Comparison of ENCODE assay signal across 8 cellular contexts in genomic region chr7:134724606-134725005, GRCh38. TPM values are rescaled to one million over a fixed set of nuclear protein-coding genes. Genes with fewer than 3 reads are reported as not detected.
DNase-seq lines count a peak whose midpoint lies in the region; ATAC-seq, FAIRE-seq and TF ChIP-seq lines count a peak whose summit lies in the region.

No MANE protein-coding gene starts in this region.

- no peak for TF ChIP-seq RAD21 in HepG2 (CRISPR knock-in tag; IDR thresholded peaks at IDR 0.05)

- TF ChIP-seq POLR2A in HepG2 (IDR thresholded peaks at IDR 0.05; ENCODE audit: insufficient read depth in 1 of 2, low read depth in 2 of 2, low read length in 2 of 2) = no peak

- peak; percentile 73 for TF ChIP-seq CTCF in HFF-Myc (IDR thresholded peaks at IDR 0.05; ENCODE audit: low read depth, low read length, missing control alignments)
- TF ChIP-seq CTCF in HepG2 (CRISPR knock-in tag; IDR thresholded peaks at IDR 0.05) = peak; percentile 60

- BruUV-seq in HepG2 (replicated peaks; lab: Mats Ljungman, UMichigan) = no TSS peak

- no peaks in the 10 kb centered on the region for H3K36me3 ChIP-seq in HepG2 (replicated peaks in 1 of 2; ENCODE audit: control insufficient read depth in 1 of 2, insufficient read depth in 2 of 2, low read length in 2 of 2)

- no peak overlapping the region for H3K27ac ChIP-seq in HepG2 (ENCODE audit: extremely low read length, insufficient read depth, low read length)

- TF ChIP-seq EP300 in HepG2 (IDR thresholded peaks at IDR 0.05; ENCODE audit: low read depth in 2 of 2, low read length in 2 of 2) (no peak), HepG2 (CRISPR knock-in tag; IDR thresholded peaks at IDR 0.05; ENCODE audit: borderline replicate concordance) (no peak)

- no peak overlapping the region for H2AFZ ChIP-seq in HepG2 (ENCODE audit: low read length)

- H3K4me2 ChIP-seq in HepG2 (ENCODE audit: low read depth, low read length) = no peak overlapping the region

- H3K4me1 Mint-ChIP-seq in activated T-helper 17 cell treated with anti-CD3 and anti-CD28 coated beads, Interleukin-2, amount 50 U/mL, for 72 hours = no peaks in the 10 kb centered on the region

- intact Hi-C loops in HepG2 (cut with micrococcal nuclease; ENCODE audit: unreplicated experiment) = loop anchor here (10.0 kb wide), 1 partner anchor 220 kb away; no protein-coding TSS in a partner anchor

- in situ Hi-C loops in HepG2 (cut with HindIII; ENCODE audit: extremely low pct_ligation_motif_present, low pct_unique_long_range_greater_than_20kb) = no loop called here

- H3K27me3 ChIP-seq in HepG2 (ENCODE audit: control insufficient read depth in 1 of 2, insufficient read depth in 2 of 2, low read length in 2 of 2) = peaks cover 1 to 4% of the 10 kb centered on the region in 2 experiments; a peak in 1 of 5 replicates

- DNase-seq in DMS53 (lab: John Stamatoyannopoulos, UW) (peak; percentile 67), HFF-Myc (ENCODE audit: extremely low read depth, low read depth) (no peak), HepG2 (ENCODE audit: low spot score) (peak; percentile 10), NCI-H1436 treated with DMSO at 0.1 percent for 48 hours (lab: John Stamatoyannopoulos, UW) (no peak)
- DNase-seq in stimulated activated CD4-positive, alpha-beta T cell treated with anti-CD3 and anti-CD28 coated beads, Interleukin-4, amount 100 ng/mL, for 24 hours = no peak

- ATAC-seq in activated T-helper 17 cell treated with anti-CD3 and anti-CD28 coated beads, Interleukin-2, amount 50 U/mL, for 72 hours (replicated peaks) = peak; percentile 23
- ATAC-seq in HepG2 (peak; percentile 82), HG02798 (IDR thresholded peaks at IDR 0.05; ENCODE audit: poor library complexity, unreplicated experiment) (no peak), HG02763 (IDR thresholded peaks at IDR 0.05; ENCODE audit: unreplicated experiment) (no peak)

- no peaks in the 10 kb centered on the region for H3K27me3 Mint-ChIP-seq in activated T-helper 17 cell treated with anti-CD3 and anti-CD28 coated beads, Interleukin-2, amount 50 U/mL, for 72 hours

- 0% methylated on average over 2 of the region's 2 CpGs for WGBS in HepG2 (ENCODE audit: low lambda C conversion rate)

- CTCF ChIA-PET in HepG2 (lab: Yijun Ruan, JAX; ENCODE audit: low intra/inter-chr PET ratio, low total read pairs) = interaction anchor here (1.2 kb wide), 1 partner anchor 220 kb away, joined by 3 read pairs; no protein-coding TSS in a partner anchor

- no peak overlapping the region for H3K4me3 Mint-ChIP-seq in activated T-helper 17 cell treated with anti-CD3 and anti-CD28 coated beads, Interleukin-2, amount 50 U/mL, for 72 hours

- no peaks in the 10 kb centered on the region for H3K79me2 ChIP-seq in HepG2 (ENCODE audit: insufficient read depth, low read length)

- H3K9me3 ChIP-seq in HepG2 (ENCODE audit: low read length) = no peaks in the 10 kb centered on the region

- no peaks in the 10 kb centered on the region for H3K36me3 Mint-ChIP-seq in activated T-helper 17 cell treated with anti-CD3 and anti-CD28 coated beads, Interleukin-2, amount 50 U/mL, for 72 hours (ENCODE audit: low read depth)

- H3K4me3 ChIP-seq in HFF-Myc (replicated peaks; ENCODE audit: low read depth, low read length) (no peak overlapping the region), HepG2 (replicated peaks in 1 of 3; ENCODE audit: insufficient read depth in 1 of 3, low read depth in 2 of 3, low read length in 3 of 3) (no peak overlapping the region)

- no peaks in the 10 kb centered on the region for H4K20me1 ChIP-seq in HepG2 (ENCODE audit: insufficient read depth, low read length)

- POLR2A ChIA-PET in HepG2 (lab: Yijun Ruan, JAX) = no interaction called here

- no peak overlapping the region for H3K9ac ChIP-seq in HepG2 (ENCODE audit: insufficient read depth, low read depth, low read length)

- peak; percentile 54 for FAIRE-seq in HepG2 (lab: Jason Lieb, UNC)

- no peaks in the 10 kb centered on the region for H3K9me3 Mint-ChIP-seq in activated T-helper 17 cell treated with anti-CD3 and anti-CD28 coated beads, Interleukin-2, amount 50 U/mL, for 72 hours

- peaks cover 11% of the 10 kb centered on the region for H3K4me1 ChIP-seq in HepG2 (ENCODE audit: insufficient read depth, low read length)

- H3K27ac Mint-ChIP-seq in activated T-helper 17 cell treated with anti-CD3 and anti-CD28 coated beads, Interleukin-2, amount 50 U/mL, for 72 hours = no peak overlapping the region

TF ChIP-seq in HepG2, 621 proteins besides CTCF, POLR2A, EP300 and RAD21:
- TF ChIP-seq SMC3 (IDR thresholded peaks at IDR 0.05; ENCODE audit: low read length) (peak; percentile 44; the same call in 1 of the 2 replicates), STAG1 (CRISPR knock-in tag; IDR thresholded peaks at IDR 0.05) (peak; percentile 60), HOXA5 (CRISPR knock-in tag; IDR thresholded peaks at IDR 0.05) (no peak), ZNF746 (CRISPR knock-in tag; IDR thresholded peaks at IDR 0.05) (no peak), FOXA1 (IDR thresholded peaks at IDR 0.05) (no peak), FOXA1 (CRISPR knock-in tag; IDR thresholded peaks at IDR 0.05) (no peak), TGIF2 (CRISPR knock-in tag; IDR thresholded peaks at IDR 0.05) (no peak), PAWR (CRISPR knock-in tag; IDR thresholded peaks at IDR 0.05; ENCODE audit: borderline replicate concordance) (no peak), ZSCAN29 (CRISPR knock-in tag; conservative IDR thresholded peaks at IDR 0.05) (no peak)
TF ChIP-seq in HepG2: peak in this region for 2.

RNA-seq across cellular contexts. Expression of gene CALD1, which starts 54.8 kb away (rescaled TPM):
- total RNA-seq in activated T-helper 17 cell treated with anti-CD3 and anti-CD28 coated beads, Interleukin-2, amount 50 U/mL, for 72 hours = 10 to 100 TPM in 1 of 2 donors, 1 to 10 TPM in 1; 4.0 to 27.2 TPM
- 61.2 and 112 TPM in 2 replicates for total RNA-seq in HepG2 (2016; rRNA removed; fragmentation: Illumina TruSeq; extraction: Trizol)
- 6.9 and 7.3 TPM in 2 replicates for total RNA-seq in HepG2 (2016; cell fraction: cytosol; rRNA removed; fragmentation: Illumina TruSeq; extraction: Trizol; ENCODE audit: low read depth)
- 58.1 and 110 TPM in 2 replicates for total RNA-seq in HepG2 (2016; cell fraction: insoluble cytoplasmic fraction; rRNA removed; fragmentation: Illumina TruSeq; extraction: Trizol)
- 23.3 and 28.0 TPM in 2 replicates for total RNA-seq in HepG2 (2016; cell fraction: membrane; rRNA removed; fragmentation: Illumina TruSeq; extraction: Trizol)
- 90.3 and 105 TPM in 2 replicates for total RNA-seq in HepG2 (2016; cell fraction: nucleus; rRNA removed; fragmentation: Illumina TruSeq; extraction: Trizol)
- 40.5 and 53.0 TPM in 2 replicates for polyA plus RNA-seq in HepG2 (2011; rRNA removed)
- 23.1 and 27.0 TPM in 2 replicates for polyA plus RNA-seq in HepG2 (2011; cell fraction: cytosol; rRNA removed)
- polyA plus RNA-seq in HepG2 (2011; cell fraction: nucleus; rRNA removed) = 43.6 and 46.2 TPM in 2 replicates
- polyA plus RNA-seq in HepG2 (2012) = 46.2 and 70.1 TPM in 2 replicates
- polyA plus RNA-seq in HepG2 (2016; cell fraction: cytosol; fragmentation: Illumina TruSeq; extraction: Trizol; ENCODE audit: low read depth) = 5.7 and 5.9 TPM in 2 replicates
- 68.7 and 69.2 TPM in 2 replicates for polyA plus RNA-seq in HepG2 (2016; cell fraction: insoluble cytoplasmic fraction; fragmentation: Illumina TruSeq; extraction: Trizol; ENCODE audit: low read depth)
- polyA plus RNA-seq in HepG2 (2016; cell fraction: membrane; fragmentation: Illumina TruSeq; extraction: Trizol; ENCODE audit: low read depth) = 15.4 and 18.4 TPM in 2 replicates
- polyA plus RNA-seq in HepG2 (2016; cell fraction: nucleus; fragmentation: Illumina TruSeq; extraction: Trizol; ENCODE audit: insufficient read depth, low read depth) = 147 and 164 TPM in 2 replicates
- polyA minus RNA-seq in HepG2 (2011; rRNA and poly(A)+ RNA removed; ENCODE audit: low replicate concordance) = 12.7 and 23.5 TPM in 2 replicates
- 42.9 and 53.8 TPM in 2 replicates for polyA minus RNA-seq in HepG2 (2011; cell fraction: cytosol; rRNA and poly(A)+ RNA removed)
- 76.2 and 91.5 TPM in 2 replicates for polyA minus RNA-seq in HepG2 (2011; cell fraction: nucleus; rRNA and poly(A)+ RNA removed)

Comparison
In these comparisons a context has a peak if more than half of its experiments do, and no peak if none do; other contexts are left out.
1. DNase-seq: peak in DMS53 (single experiment) and HepG2 (single experiment); none in HFF-Myc (single experiment), stimulated activated CD4-positive, alpha-beta T cell treated with anti-CD3 and anti-CD28 coated beads, Interleukin-4, amount 100 ng/mL, for 24 hours (single experiment) and NCI-H1436 treated with DMSO at 0.1 percent for 48 hours (single experiment).
2. ATAC-seq: peak in activated T-helper 17 cell treated with anti-CD3 and anti-CD28 coated beads, Interleukin-2, amount 50 U/mL, for 72 hours (single experiment) and HepG2 (single experiment); none in HG02798 (single experiment) and HG02763 (single experiment).